8 cellular contexts compared by ENCODE assay signal in genomic region chr10:68550747-68551411, GRCh38. TPM values are rescaled to one million over a fixed set of nuclear protein-coding genes. Genes with fewer than 3 reads are reported as not detected.
A peak's percentile ranks its signal among the peaks of the same experiment; 100 is the strongest.
DNase-seq lines count a peak whose midpoint lies in the region; ATAC-seq and TF ChIP-seq lines count a peak whose summit lies in the region.

No MANE protein-coding gene starts in this region.

- POLR2A ChIA-PET in activated naive CD8-positive, alpha-beta T cell treated with anti-CD3 and anti-CD28 coated beads, Interleukin-2, amount 10 ng/mL, durations not matched to agents 7 days and 5 days (lab: Charles Lee): interaction anchor here (0.6 to 1.3 kb wide), 2 partner anchors 79 to 350 kb away, joined by 3 read pairs; partner anchors contain the start of genes DDX50 and DNA2

- ATAC-seq in CD4-positive, CD25-positive, alpha-beta regulatory T cell (ENCODE audit: low read depth in 2 of 2): peak; percentile 53 to 62
- ATAC-seq in GM18511 (IDR thresholded peaks at IDR 0.05; ENCODE audit: unreplicated experiment) (peak; percentile 77), HG03565 (IDR thresholded peaks at IDR 0.05; ENCODE audit: unreplicated experiment) (peak; percentile 54)
- ATAC-seq in activated naive CD8-positive, alpha-beta T cell treated with anti-CD3 and anti-CD28 coated beads, Interleukin-2, amount 10 ng/mL, durations not matched to agents 7 days and 5 days (ENCODE audit: low read depth): peak; percentile 85

- H3K36me3 ChIP-seq in CD4-positive, CD25-positive, alpha-beta regulatory T cell (ENCODE audit: control insufficient read depth, insufficient read depth, low read length): no peaks in the 10 kb centered on the region
- H3K36me3 ChIP-seq in left ventricle myocardium inferior: no peaks in the 10 kb centered on the region

- peaks cover 9% of the 10 kb centered on the region for H3K27me3 Mint-ChIP-seq in CD4-positive, CD25-positive, alpha-beta regulatory T cell
- H3K27me3 Mint-ChIP-seq in activated naive CD8-positive, alpha-beta T cell treated with anti-CD3 and anti-CD28 coated beads, Interleukin-2, amount 10 ng/mL, durations not matched to agents 7 days and 5 days: no peaks in the 10 kb centered on the region

- peak; percentile 11 to 73 (median 51) for DNase-seq in CD4-positive, CD25-positive, alpha-beta regulatory T cell
- DNase-seq in NOMO-1 treated with dmso at 0.1 percent for 144 hours (lab: John Stamatoyannopoulos, UW; ENCODE audit: unreplicated experiment): peak; percentile 45
- no peak for DNase-seq in activated naive CD8-positive, alpha-beta T cell treated with anti-CD3 and anti-CD28 coated beads, Interleukin-2, amount 10 ng/mL, durations not matched to agents 7 days and 5 days
- DNase-seq in left ventricle myocardium inferior: no peak
- peak; percentile 73 for DNase-seq in retina
- no peak for DNase-seq in mesenteric fat pad (ENCODE audit: low spot score)

- H3K4me1 ChIP-seq in CD4-positive, CD25-positive, alpha-beta regulatory T cell (ENCODE audit: control insufficient read depth, insufficient read depth, low read length, poor library complexity, severe bottlenecking): no peaks in the 10 kb centered on the region
- no peaks in the 10 kb centered on the region for H3K4me1 ChIP-seq in left ventricle myocardium inferior

- H3K4me1 Mint-ChIP-seq in CD4-positive, CD25-positive, alpha-beta regulatory T cell: peaks cover 0 to 2% (median under 1%) of the 10 kb centered on the region in 4 donors
- no peaks in the 10 kb centered on the region for H3K4me1 Mint-ChIP-seq in activated naive CD8-positive, alpha-beta T cell treated with anti-CD3 and anti-CD28 coated beads, Interleukin-2, amount 10 ng/mL, durations not matched to agents 7 days and 5 days

- H3K27me3 ChIP-seq in CD4-positive, CD25-positive, alpha-beta regulatory T cell (ENCODE audit: control insufficient read depth, insufficient read depth, low read length): no peaks in the 10 kb centered on the region
- no peaks in the 10 kb centered on the region for H3K27me3 ChIP-seq in left ventricle myocardium inferior (ENCODE audit: low read depth)

- no peak overlapping the region for H3K4me3 Mint-ChIP-seq in CD4-positive, CD25-positive, alpha-beta regulatory T cell
- no peak overlapping the region for H3K4me3 Mint-ChIP-seq in activated naive CD8-positive, alpha-beta T cell treated with anti-CD3 and anti-CD28 coated beads, Interleukin-2, amount 10 ng/mL, durations not matched to agents 7 days and 5 days

- TF ChIP-seq CTCF in left ventricle myocardium inferior (IDR thresholded peaks at IDR 0.05; ENCODE audit: borderline replicate concordance): peak; percentile 87

- H3K27ac ChIP-seq in CD4-positive, CD25-positive, alpha-beta regulatory T cell (ENCODE audit: insufficient read depth, low read length, poor library complexity, severe bottlenecking): no peak overlapping the region
- H3K27ac ChIP-seq in left ventricle myocardium inferior (replicated peaks): no peak overlapping the region

- H3K9me3 ChIP-seq in CD4-positive, CD25-positive, alpha-beta regulatory T cell (ENCODE audit: control insufficient read depth in 2 of 2, low read length in 2 of 2): no peaks in the 10 kb centered on the region
- H3K9me3 ChIP-seq in left ventricle myocardium inferior (replicated peaks): no peaks in the 10 kb centered on the region

- H3K27ac Mint-ChIP-seq in CD4-positive, CD25-positive, alpha-beta regulatory T cell: no peak overlapping the region
- no peak overlapping the region for H3K27ac Mint-ChIP-seq in activated naive CD8-positive, alpha-beta T cell treated with anti-CD3 and anti-CD28 coated beads, Interleukin-2, amount 10 ng/mL, durations not matched to agents 7 days and 5 days

- no peak overlapping the region for H3K4me3 ChIP-seq in CD4-positive, CD25-positive, alpha-beta regulatory T cell (ENCODE audit: low read depth, low read length)
- H3K4me3 ChIP-seq in left ventricle myocardium inferior: no peak overlapping the region

- intact Hi-C loops in left ventricle myocardium inferior (cut with micrococcal nuclease): loop anchor here (10.0 kb wide), 1 partner anchor 54 kb away; no protein-coding TSS in a partner anchor

- peaks cover 0 to 2% (median 0%) of the 10 kb centered on the region in 7 donors for H3K9me3 Mint-ChIP-seq in CD4-positive, CD25-positive, alpha-beta regulatory T cell
- no peaks in the 10 kb centered on the region for H3K9me3 Mint-ChIP-seq in activated naive CD8-positive, alpha-beta T cell treated with anti-CD3 and anti-CD28 coated beads, Interleukin-2, amount 10 ng/mL, durations not matched to agents 7 days and 5 days

- no peaks in the 10 kb centered on the region for H3K36me3 Mint-ChIP-seq in CD4-positive, CD25-positive, alpha-beta regulatory T cell
- no peaks in the 10 kb centered on the region for H3K36me3 Mint-ChIP-seq in activated naive CD8-positive, alpha-beta T cell treated with anti-CD3 and anti-CD28 coated beads, Interleukin-2, amount 10 ng/mL, durations not matched to agents 7 days and 5 days

RNA-seq across cellular contexts. Expression of gene TET1, which starts 9.3 kb away (rescaled TPM):
- total RNA-seq in CD4-positive, CD25-positive, alpha-beta regulatory T cell: 4.3 TPM
- polyA plus RNA-seq in CD4-positive, CD25-positive, alpha-beta regulatory T cell: 1 to 10 TPM in 3 of 4 donors, under 1 TPM in 1; 0.95 to 1.9 (median 1.5) TPM
- 1 to 10 TPM; 3.8 to 4.1 TPM for total RNA-seq in activated naive CD8-positive, alpha-beta T cell treated with anti-CD3 and anti-CD28 coated beads, Interleukin-2, amount 10 ng/mL, durations not matched to agents 7 days and 5 days
- total RNA-seq in left ventricle myocardium inferior (2.2 TPM), mesenteric fat pad (5.7 TPM)

RNA-seq across cellular contexts. Expression of gene SLC25A16, which starts 23.6 kb away (rescaled TPM):
- total RNA-seq in CD4-positive, CD25-positive, alpha-beta regulatory T cell: 34.7 TPM
- polyA plus RNA-seq in CD4-positive, CD25-positive, alpha-beta regulatory T cell: 1 to 10 TPM; 7.4 to 9.6 (median 8.6) TPM
- total RNA-seq in activated naive CD8-positive, alpha-beta T cell treated with anti-CD3 and anti-CD28 coated beads, Interleukin-2, amount 10 ng/mL, durations not matched to agents 7 days and 5 days: 10 to 100 TPM; 17.8 to 18.9 TPM
- total RNA-seq in left ventricle myocardium inferior (14.0 TPM), mesenteric fat pad (59.5 TPM)

Comparison
In these comparisons a context has a peak if more than half of its experiments do, and no peak if none do; other contexts are left out.
1. DNase-seq: peak in CD4-positive, CD25-positive, alpha-beta regulatory T cell (3 of 3), NOMO-1 treated with dmso at 0.1 percent for 144 hours (single experiment) and retina (single experiment); none in activated naive CD8-positive, alpha-beta T cell treated with anti-CD3 and anti-CD28 coated beads, Interleukin-2, amount 10 ng/mL, durations not matched to agents 7 days and 5 days (single experiment), left ventricle myocardium inferior (single experiment) and mesenteric fat pad (single experiment).
2. Peak in every context shown above with its lines, with median percentiles within 50 percentile points of each other: ATAC-seq.